In the genomic region with DNA sequence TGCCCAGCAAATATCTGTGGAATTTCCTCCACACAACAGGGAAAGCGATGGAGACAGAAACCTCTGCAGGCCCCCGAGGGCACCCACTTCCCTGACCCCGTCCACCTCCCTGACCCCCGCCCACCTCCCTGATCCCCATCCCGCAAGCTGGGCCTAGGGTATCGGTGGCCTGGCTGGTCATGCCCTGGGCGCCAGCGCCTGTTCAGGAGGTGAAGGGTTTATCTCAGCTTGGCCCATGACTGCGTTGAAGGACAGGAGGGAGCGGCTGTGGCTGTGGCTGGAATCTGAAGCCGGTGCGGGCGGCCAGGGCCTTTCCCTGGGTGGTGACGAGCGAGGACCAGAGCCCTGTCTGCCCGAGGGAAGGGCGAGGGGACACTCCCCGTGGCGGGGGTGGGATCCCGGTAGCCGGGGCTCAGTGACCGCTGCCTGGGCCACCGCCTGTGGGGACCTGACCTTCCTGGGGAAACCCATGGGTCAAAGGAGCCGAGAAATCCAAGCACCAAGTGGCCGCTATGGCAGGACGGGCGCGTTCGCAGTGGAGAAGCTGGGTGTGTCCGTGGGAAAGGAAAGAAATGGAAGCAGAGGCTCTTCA, we compare ENCODE assay signal across 19 cellular contexts. TPM values are rescaled to one million over a fixed set of nuclear protein-coding genes. Genes with fewer than 3 reads are reported as not detected.
DNase-seq lines count a peak whose midpoint lies in the region; ATAC-seq and TF ChIP-seq lines count a peak whose summit lies in the region.
"Had no signal": no experiment of that assay in that cellular context is flagged by ENCODE, and none has a peak within 500 bp of the region (broad histone marks: within the 10 kb centered on the region; RNA-seq: fewer than 3 reads in every experiment).

No MANE protein-coding gene starts in this region.

- H3K79me1 ChIP-seq in neuronal stem cell (ENCODE audit: low read depth, low read length) = peaks cover 2% of the 10 kb centered on the region

- DNase-seq in Right ventricle myocardium superior (no peak), cardiac septum (ENCODE audit: low spot score) (no peak), left ventricle myocardium inferior (peak; percentile 49), neuronal stem cell (ENCODE audit: low spot score) (no peak), aorta (peak; percentile 41 to 63), T-cell (no peak), DMS79 treated with DMSO at 0.1 percent for 48 hours (lab: John Stamatoyannopoulos, UW) (no peak), kidney glomerular epithelial cell (lab: John Stamatoyannopoulos, UW) (no peak)
- DNase-seq: GDM1, GM23248, HCEC 1CT, NCI-H1417 treated with DMSO at 0.1 percent for 48 hours, NCI-H1930, NCI-H446, NCI-H82, PC-9, SHP77 treated with DMSO at 0.1 percent for 48 hours had no signal

- H4K8ac ChIP-seq in neuronal stem cell (ENCODE audit: low read depth, low read length) = no peak overlapping the region

- peak overlapping the region; percentile 75 for H2BK5ac ChIP-seq in neuronal stem cell (ENCODE audit: low read length)

- H3K27ac ChIP-seq in left ventricle myocardium inferior (replicated peaks) (peak overlapping the region; percentile 71), neuronal stem cell (replicated peaks; ENCODE audit: low read length) (no peak overlapping the region), aorta (ENCODE audit: low read depth in 1 of 2, low read length in 2 of 2) (no peak overlapping the region)
- H3K27ac ChIP-seq: GM23248, PC-9 had no signal

- H3K27me3 ChIP-seq in left ventricle myocardium inferior (ENCODE audit: low read depth) (no peaks in the 10 kb centered on the region), neuronal stem cell (ENCODE audit: control insufficient read depth in 3 of 3, insufficient read depth in 3 of 3, low read depth in 1 of 3, low read length in 3 of 3) (no peaks in the 10 kb centered on the region), aorta (ENCODE audit: control insufficient read depth in 1 of 2, insufficient read depth in 2 of 2, low read length in 1 of 2) (no peaks in the 10 kb centered on the region)

- no peaks in the 10 kb centered on the region for H3K9me3 Mint-ChIP-seq in T-cell

- H2AK5ac ChIP-seq in neuronal stem cell (ENCODE audit: low read depth, low read length) = peak overlapping the region; percentile 70

- H3K27me3 Mint-ChIP-seq in T-cell = peaks cover 0 to 3% of the 10 kb centered on the region in 2 donors

- H3K9me3 ChIP-seq in left ventricle myocardium inferior (replicated peaks) (no peaks in the 10 kb centered on the region), neuronal stem cell (replicated peaks in 1 of 2; ENCODE audit: control insufficient read depth in 2 of 2, insufficient read depth in 1 of 2, low read depth in 1 of 2, low read length in 2 of 2) (no peaks in the 10 kb centered on the region), aorta (ENCODE audit: control insufficient read depth, low read length) (no peaks in the 10 kb centered on the region)

- no peak overlapping the region for H3K9ac ChIP-seq in neuronal stem cell (ENCODE audit: low read depth, low read length, poor library complexity)
- H3K9ac ChIP-seq: GM23248 had no signal

- CTCF ChIA-PET in T-cell (lab: Charles Lee) = no interaction called here

- peak overlapping the region; percentile 49 for H2BK15ac ChIP-seq in neuronal stem cell (ENCODE audit: low read length)

- H3K4ac ChIP-seq in neuronal stem cell (ENCODE audit: low read length) = no peak overlapping the region

- H2AFZ ChIP-seq in neuronal stem cell (ENCODE audit: low read length) = no peak overlapping the region
- H2AFZ ChIP-seq: GM23248, PC-9 had no signal

- peak overlapping the region; percentile 52 for H3K18ac ChIP-seq in neuronal stem cell (ENCODE audit: low read length)

- POLR2A ChIA-PET in T-cell (lab: Charles Lee) = no interaction called here

- no peak overlapping the region for H3K27ac Mint-ChIP-seq in T-cell

- H3K36me3 Mint-ChIP-seq in T-cell = no peaks in the 10 kb centered on the region

- H3K36me3 ChIP-seq in left ventricle myocardium inferior (peaks cover 58% of the 10 kb centered on the region), neuronal stem cell (replicated peaks in 1 of 2; ENCODE audit: control insufficient read depth in 2 of 2, insufficient read depth in 2 of 2, low read length in 2 of 2) (peaks cover 0 to 6% of the 10 kb centered on the region in 2 donors), aorta (ENCODE audit: control insufficient read depth in 1 of 2, insufficient read depth in 2 of 2, low read length in 1 of 2) (peaks cover 3 to 7% of the 10 kb centered on the region in 2 donors)

- H2BK120ac ChIP-seq in neuronal stem cell (ENCODE audit: low read depth, low read length) = no peak overlapping the region

- H3K4me2 ChIP-seq in neuronal stem cell (ENCODE audit: insufficient read depth, low read length, poor library complexity, severe bottlenecking) = no peak overlapping the region
- H3K4me2 ChIP-seq: PC-9 had no signal

- ATAC-seq in Right ventricle myocardium superior (ENCODE audit: poor library complexity) (peak; percentile 34), aorta (ENCODE audit: low FRiP score) (no peak), T-cell (replicated peaks in 1 of 4) (no peak)
- ATAC-seq: GM12878 had no signal

- H3K14ac ChIP-seq in neuronal stem cell (ENCODE audit: low read length) = no peak overlapping the region

- WGBS in neuronal stem cell (ENCODE audit: extremely low coverage in 2 of 2, insufficient read length in 2 of 2, insufficient replicate concordance in 1 of 2), 2 donors = no CpG with 5 or more reads among the region's 30 CpGs
- 93 to 94% methylated on average over 29 to 30 of the region's 30 CpGs for WGBS in aorta, 2 donors

- peaks cover 94% of the 10 kb centered on the region for H3K4me1 ChIP-seq in left ventricle myocardium inferior
- H3K4me1 ChIP-seq in neuronal stem cell (ENCODE audit: control insufficient read depth in 2 of 2, insufficient read depth in 1 of 2, low read depth in 1 of 2, low read length in 2 of 2) = peaks cover 0 to 15% of the 10 kb centered on the region in 2 donors
- no peaks in the 10 kb centered on the region for H3K4me1 ChIP-seq in aorta (ENCODE audit: control insufficient read depth in 1 of 2, insufficient read depth in 2 of 2, low read length in 2 of 2)

- H2BK12ac ChIP-seq in neuronal stem cell (ENCODE audit: low read length) = peak overlapping the region; percentile 58

- no peak overlapping the region for H4K91ac ChIP-seq in neuronal stem cell (ENCODE audit: low read depth, low read length, poor library complexity)

- H3K4me3 Mint-ChIP-seq in T-cell = no peak overlapping the region

- H3K4me3 ChIP-seq in left ventricle myocardium inferior (no peak overlapping the region), neuronal stem cell (ENCODE audit: low read length in 2 of 2) (no peak overlapping the region), aorta (ENCODE audit: low read length in 2 of 2) (no peak overlapping the region)
- H3K4me3 ChIP-seq: GM12878, GM23248, K562, PC-9 had no signal

- H3K4me1 Mint-ChIP-seq in T-cell = peaks cover 36 to 53% (median 44%) of the 10 kb centered on the region in 3 donors

- intact Hi-C loops in Right ventricle myocardium superior (cut with DNase I) (no loop called here), cardiac septum (cut with DNase I) (loop anchor here (10.0 kb wide), 1 partner anchor 282 kb away; no protein-coding TSS in a partner anchor), left ventricle myocardium inferior (cut with micrococcal nuclease) (no loop called here), aorta (cut with DNase I) (no loop called here)

- TF ChIP-seq CTCF in left ventricle myocardium inferior (IDR thresholded peaks at IDR 0.05; ENCODE audit: borderline replicate concordance) = no peak

- H3K23ac ChIP-seq in neuronal stem cell (ENCODE audit: low read depth, low read length, poor library complexity) = no peak overlapping the region

RNA-seq across cellular contexts. Expression of a gene that starts 20.7 kb away (rescaled TPM):
- total RNA-seq in Right ventricle myocardium superior (181 TPM), cardiac septum (201 TPM), left ventricle myocardium inferior (186 TPM), aorta (100 to 1,000 TPM; 317 to 348 TPM), T-cell (10 to 100 TPM in 1 of 5 donors, 1 to 10 TPM in 4; 1.1 to 10.2 (median 4.7) TPM)
- polyA plus RNA-seq in neuronal stem cell (2013, experiment 1 of 2) = 34.2 TPM
- polyA plus RNA-seq in neuronal stem cell (2013, experiment 2 of 2) = 33.8 TPM
- polyA plus RNA-seq in aorta = 100 to 1,000 TPM; 244 to 509 TPM

Comparison
In these comparisons a context has a peak if more than half of its experiments do, and no peak if none do; other contexts are left out.
1. DNase-seq: peak in left ventricle myocardium inferior (single experiment) and aorta (2 of 2); none in Right ventricle myocardium superior (single experiment), cardiac septum (single experiment), neuronal stem cell (single experiment), T-cell (0 of 34), DMS79 treated with DMSO at 0.1 percent for 48 hours (single experiment) and kidney glomerular epithelial cell (single experiment).
2. RNA of a gene that starts 20.7 kb away (total RNA-seq): 317 to 348 TPM in aorta, 201 TPM in cardiac septum (single experiment), 186 TPM in left ventricle myocardium inferior (single experiment) and 181 TPM in Right ventricle myocardium superior (single experiment); 1.1 to 10.2 TPM in T-cell; every median in the first group is over 10 times any median in the second.